Comparison of ENCODE assay signal across 8 cellular contexts in genomic region chr22:20494978-20495860, GRCh38. TPM values are rescaled to one million over a fixed set of nuclear protein-coding genes. Genes with fewer than 3 reads are reported as not detected.
DNase-seq lines count a peak whose midpoint lies in the region; ATAC-seq and TF ChIP-seq lines count a peak whose summit lies in the region.

Gene KLHL22 (minus strand): TSS chr22:20495795. CDS start chr22:20489211, 6,584 bp downstream.

- 0% methylated on average over 26 to 108 of the region's 108 CpGs for WGBS in endodermal cell (ENCODE audit: insufficient coverage in 1 of 2, insufficient read length in 1 of 2), 2 experiments
- no CpG with 5 or more reads among the region's 108 CpGs for whole genome bisulfite sequencing in mesendoderm (ENCODE audit: extremely low coverage, insufficient coverage, low lambda C conversion rate)

- H3K27me3 ChIP-seq in GM06990 (replicated peaks; ENCODE audit: control insufficient read depth, insufficient read depth, low read length) (no peaks in the 10 kb centered on the region), endodermal cell (ENCODE audit: control insufficient read depth, insufficient read depth, low read length, poor library complexity, severe bottlenecking) (no peaks in the 10 kb centered on the region), mesendoderm (ENCODE audit: insufficient read depth, low read length, poor library complexity) (no peaks in the 10 kb centered on the region)

- no peak within 1 kb of the TSS for H3K23ac ChIP-seq in mesendoderm (ENCODE audit: low read length)

- H2BK5ac ChIP-seq in mesendoderm (ENCODE audit: low read length) = peak within 1 kb of the TSS; percentile 60

- H2BK15ac ChIP-seq in mesendoderm (replicated peaks; ENCODE audit: low read depth) = no peak within 1 kb of the TSS

- H3K36me3 ChIP-seq in GM06990 (ENCODE audit: control insufficient read depth, insufficient read depth, low read length) (no peaks in the 10 kb centered on the region), endodermal cell (ENCODE audit: control insufficient read depth, insufficient read depth, low read length) (peaks cover 3% of the 10 kb centered on the region), mesendoderm (ENCODE audit: control insufficient read depth, insufficient read depth, low read length) (no peaks in the 10 kb centered on the region)

- H3K79me1 ChIP-seq in mesendoderm (ENCODE audit: low read length) = peaks cover 3% of the 10 kb centered on the region

- H3K27ac Mint-ChIP-seq in endodermal cell = peak within 1 kb of the TSS; percentile 92

- no peaks in the 10 kb centered on the region for H3K79me2 ChIP-seq in mesendoderm (ENCODE audit: control insufficient read depth, insufficient read depth, low read length)

- H3K4me3 Mint-ChIP-seq in endodermal cell = peak within 1 kb of the TSS; percentile 86

- H3K9me3 Mint-ChIP-seq in endodermal cell = no peaks in the 10 kb centered on the region

- peaks cover 12% of the 10 kb centered on the region for H3K27me3 Mint-ChIP-seq in endodermal cell (ENCODE audit: insufficient read depth)

- no peak within 1 kb of the TSS for H2BK120ac ChIP-seq in mesendoderm (ENCODE audit: low read depth, low read length)

- H3K9ac ChIP-seq in endodermal cell (ENCODE audit: extremely low read depth, low read length, poor library complexity, severe bottlenecking) (peak within 1 kb of the TSS; percentile 76), mesendoderm (ENCODE audit: low read length) (peak within 1 kb of the TSS; percentile 74)

- H4K8ac ChIP-seq in mesendoderm (ENCODE audit: low read depth, low read length) = no peak within 1 kb of the TSS

- H3K36me3 Mint-ChIP-seq in endodermal cell (ENCODE audit: low read depth) = peaks cover 9% of the 10 kb centered on the region

- H2AK5ac ChIP-seq in mesendoderm (ENCODE audit: low read length) = no peak within 1 kb of the TSS

- H3K27ac ChIP-seq in endodermal cell (ENCODE audit: low read depth, low read length) (peak within 1 kb of the TSS; percentile 85), mesendoderm (ENCODE audit: low read depth, low read length) (peak within 1 kb of the TSS; percentile 13)

- H3K4me3 ChIP-seq in GM06990 (replicated peaks; ENCODE audit: low read depth, low read length) (peak within 1 kb of the TSS; percentile 75), endodermal cell (ENCODE audit: low read length) (peak within 1 kb of the TSS; percentile 94), mesendoderm (ENCODE audit: low read length) (peak within 1 kb of the TSS; percentile 65)

- no peak within 1 kb of the TSS for H4K5ac ChIP-seq in mesendoderm (ENCODE audit: low read length)

- peaks cover 15% of the 10 kb centered on the region for H3K4me1 Mint-ChIP-seq in endodermal cell

- H3K4me1 ChIP-seq in endodermal cell (ENCODE audit: control insufficient read depth, insufficient read depth, low read length) = no peaks in the 10 kb centered on the region
- H3K4me1 ChIP-seq in mesendoderm (ENCODE audit: control insufficient read depth, low read depth, low read length) = no peaks in the 10 kb centered on the region

- TF ChIP-seq CTCF in GM06990 (IDR thresholded peaks at IDR 0.05; ENCODE audit: insufficient read depth, low read length, poor library complexity, severe bottlenecking) (no peak), endodermal cell (conservative IDR thresholded peaks at IDR 0.05) (no peak)

- ATAC-seq in GM21381 (IDR thresholded peaks at IDR 0.05; ENCODE audit: unreplicated experiment) = peak; percentile 28

- H3K18ac ChIP-seq in mesendoderm (ENCODE audit: low read length) = peak within 1 kb of the TSS; percentile 85

- no peaks in the 10 kb centered on the region for H3K9me3 ChIP-seq in endodermal cell (ENCODE audit: control insufficient read depth, low read length)

- H3K4ac ChIP-seq in mesendoderm (ENCODE audit: low read depth, low read length) = peak within 1 kb of the TSS; percentile 46

- H3K56ac ChIP-seq in mesendoderm (ENCODE audit: low read length) = peak within 1 kb of the TSS; percentile 96

- peak within 1 kb of the TSS; percentile 65 for H3K4me2 ChIP-seq in mesendoderm (ENCODE audit: low read length)

- DNase-seq in GM06990 (ENCODE audit: extremely low read depth, insufficient read length) (no peak), HS-5 (ENCODE audit: low read depth) (peak; percentile 6), UCSD-AML1 (lab: John Stamatoyannopoulos, UW; ENCODE audit: unreplicated experiment) (peak; percentile 62), endodermal cell (no peak), mesendoderm (peak; percentile 41), superior temporal gyrus (ENCODE audit: extremely low spot score) (peak; percentile 41), islet precursor cell (no peak)

RNA-seq across cellular contexts. Expression of gene KLHL22, which starts in this region (rescaled TPM):
- total RNA-seq in endodermal cell = 10 to 100 TPM; 26.5 to 32.8 TPM
- 23.7 TPM for polyA plus RNA-seq in endodermal cell (2013, experiment 1 of 2)
- 23.3 TPM for polyA plus RNA-seq in endodermal cell (2013, experiment 2 of 2)
- 1.9 TPM for polyA plus RNA-seq in mesendoderm (2013, experiment 1 of 2)
- polyA plus RNA-seq in mesendoderm (2013, experiment 2 of 2) = 1.8 TPM

Comparison
In these comparisons a context has a peak if more than half of its experiments do, and no peak if none do; other contexts are left out.
1. DNase-seq: peak in HS-5 (single experiment), UCSD-AML1 (single experiment), mesendoderm (single experiment) and superior temporal gyrus (single experiment); none in GM06990 (single experiment), endodermal cell (single experiment) and islet precursor cell (single experiment).
2. Peak in every context shown above with its lines, with median percentiles within 50 percentile points of each other: H3K4me3 ChIP-seq.